ENCODE assay signal across 24 cellular contexts in genomic region chr6:88585081-88585692, GRCh38.
"Had no signal": no experiment of that assay in that cellular context is flagged by ENCODE, and none has a peak within 500 bp of the region (broad histone marks: within the 10 kb centered on the region; RNA-seq: fewer than 3 reads in every experiment).

No MANE protein-coding gene starts in this region.

- H3K4me1 Mint-ChIP-seq: activated CD4-positive, alpha-beta memory T cell treated with anti-CD3 and anti-CD28 coated beads, Interleukin-2, amount 10 ng/mL, durations not matched to agents 7 days and 5 days; activated CD4-positive, alpha-beta T cell treated with anti-CD3 and anti-CD28 coated beads, Interleukin-2, amount 10 ng/mL, durations not matched to agents 24 days and 14 days; activated naive CD8-positive, alpha-beta T cell treated with anti-CD3 and anti-CD28 coated beads, Interleukin-2, amount 10 ng/mL, durations not matched to agents 7 days and 5 days; immature natural killer cell; natural killer cell; stimulated activated memory B cell treated with anti-CD40 and anti-IgM and Interleukin-4, amounts not matched to agents 10 μg/mL and 1 μg/mL and 100 μg/mL, for 72 hours had no signal

- H3K27me3 ChIP-seq: body of pancreas, hepatocyte, neutrophil, right lobe of liver, upper lobe of right lung had no signal

- ATAC-seq: activated T-cell treated with anti-CD3 and anti-CD28 coated beads, Interleukin-2, amount 50 U/mL, for 72 hours; body of pancreas; esophagus mucosa; left lung; natural killer cell; right lobe of liver; stimulated activated memory B cell treated with anti-CD40 and anti-IgM and Interleukin-4, amounts not matched to agents 10 μg/mL and 1 μg/mL and 100 μg/mL, for 72 hours; upper lobe of right lung had no signal

- H3K27ac ChIP-seq: body of pancreas, hepatocyte, left lung, neutrophil, parathyroid adenoma, right lobe of liver, skin epidermis, upper lobe of right lung had no signal

- H3K27ac Mint-ChIP-seq: activated CD4-positive, alpha-beta memory T cell treated with anti-CD3 and anti-CD28 coated beads, Interleukin-2, amount 10 ng/mL, durations not matched to agents 7 days and 5 days; activated CD4-positive, alpha-beta T cell treated with anti-CD3 and anti-CD28 coated beads, Interleukin-2, amount 10 ng/mL, durations not matched to agents 24 days and 14 days; activated naive CD4-positive, alpha-beta T cell treated with anti-CD3 and anti-CD28 coated beads for 36 hours; activated naive CD8-positive, alpha-beta T cell treated with anti-CD3 and anti-CD28 coated beads, Interleukin-2, amount 10 ng/mL, durations not matched to agents 7 days and 5 days; activated T-cell treated with anti-CD3 and anti-CD28 coated beads, Interleukin-2, amount 50 U/mL, for 72 hours; immature natural killer cell; natural killer cell; stimulated activated memory B cell treated with anti-CD40 and anti-IgM and Interleukin-4, amounts not matched to agents 10 μg/mL and 1 μg/mL and 100 μg/mL, for 72 hours had no signal

- H3K4me3 ChIP-seq: body of pancreas, hepatocyte, left lung, lung, right lobe of liver, skin epidermis, upper lobe of right lung had no signal

- H3K36me3 Mint-ChIP-seq: activated naive CD8-positive, alpha-beta T cell treated with anti-CD3 and anti-CD28 coated beads, Interleukin-2, amount 10 ng/mL, durations not matched to agents 7 days and 5 days; immature natural killer cell; stimulated activated memory B cell treated with anti-CD40 and anti-IgM and Interleukin-4, amounts not matched to agents 10 μg/mL and 1 μg/mL and 100 μg/mL, for 72 hours had no signal

- DNase-seq: activated CD4-positive, alpha-beta memory T cell treated with anti-CD3 and anti-CD28 coated beads, Interleukin-2, amount 10 ng/mL, durations not matched to agents 7 days and 5 days; activated CD4-positive, alpha-beta T cell treated with anti-CD3 and anti-CD28 coated beads, Interleukin-2, amount 10 ng/mL, durations not matched to agents 24 days and 14 days; activated effector memory CD4-positive, alpha-beta T cell treated with Interleukin-2 at 50 U/mL for 16 hours; activated naive CD4-positive, alpha-beta T cell treated with anti-CD3 and anti-CD28 coated beads for 36 hours; activated naive CD8-positive, alpha-beta T cell treated with anti-CD3 and anti-CD28 coated beads, Interleukin-2, amount 10 ng/mL, durations not matched to agents 7 days and 5 days; activated T-cell treated with anti-CD3 and anti-CD28 coated beads, Interleukin-2, amount 50 U/mL, for 72 hours; body of pancreas; dermis blood vessel endothelial cell; effector memory CD4-positive, alpha-beta T cell; glutamatergic neuron; immature natural killer cell; kidney glomerular epithelial cell; left lung; natural killer cell; right lobe of liver; stimulated activated CD4-positive, alpha-beta T cell treated with anti-CD3 and anti-CD28 coated beads, Interleukin-2, amount 100 ng/mL, for 24 hours; upper lobe of right lung had no signal

- H3K4me3 Mint-ChIP-seq: activated CD4-positive, alpha-beta memory T cell treated with anti-CD3 and anti-CD28 coated beads, Interleukin-2, amount 10 ng/mL, durations not matched to agents 7 days and 5 days; activated CD4-positive, alpha-beta T cell treated with anti-CD3 and anti-CD28 coated beads, Interleukin-2, amount 10 ng/mL, durations not matched to agents 24 days and 14 days; activated naive CD4-positive, alpha-beta T cell treated with anti-CD3 and anti-CD28 coated beads for 36 hours; activated naive CD8-positive, alpha-beta T cell treated with anti-CD3 and anti-CD28 coated beads, Interleukin-2, amount 10 ng/mL, durations not matched to agents 7 days and 5 days; activated T-cell treated with anti-CD3 and anti-CD28 coated beads, Interleukin-2, amount 50 U/mL, for 72 hours; immature natural killer cell; natural killer cell; stimulated activated memory B cell treated with anti-CD40 and anti-IgM and Interleukin-4, amounts not matched to agents 10 μg/mL and 1 μg/mL and 100 μg/mL, for 72 hours had no signal
